Comparison of ENCODE assay signal across 1 cellular context in genomic region chr19:58586131-58586765, GRCh38.
TF ChIP-seq lines count a peak whose summit lies in the region.

No MANE protein-coding gene starts in this region.

TF ChIP-seq in GM12878, 131 proteins besides CTCF, POLR2A, EP300 and RAD21:
- TF ChIP-seq NR2F1 (conservative IDR thresholded peaks at IDR 0.05) (peak; percentile 60; the same call in 1 of the 2 replicates), SMARCA5 (IDR thresholded peaks at IDR 0.05) (no peak)
